ENCODE assay signal across 9 cellular contexts in genomic region chr1:32249831-32250525, GRCh38. TPM values are rescaled to one million over a fixed set of nuclear protein-coding genes. Genes with fewer than 3 reads are reported as not detected.
DNase-seq lines count a peak whose midpoint lies in the region; ATAC-seq lines count a peak whose summit lies in the region.
"Had no signal": no experiment of that assay in that cellular context is flagged by ENCODE, and none has a peak within 500 bp of the region (broad histone marks: within the 10 kb centered on the region; RNA-seq: fewer than 3 reads in every experiment).

No MANE protein-coding gene starts in this region.

- ATAC-seq in GM19463 (IDR thresholded peaks at IDR 0.05; ENCODE audit: unreplicated experiment), result peak; percentile 59

- DNase-seq in A172 (ENCODE audit: low spot score) (peak; percentile 26), HuH-7.5 (ENCODE audit: low spot score) (peak; percentile 70), glomerular endothelial cell (ENCODE audit: extremely low read depth, low read depth, low spot score) (peak; percentile 91), NCI-H82 (lab: John Stamatoyannopoulos, UW) (no peak), globus pallidus (ENCODE audit: low spot score) (no peak)
- DNase-seq in activated CD8-positive, alpha-beta memory T cell treated with anti-CD3 and anti-CD28 coated beads for 1 hour (ENCODE audit: extremely low read depth in 1 of 2, low read depth in 1 of 2), result peak; percentile 57 to 68
- peak; percentile 85 for DNase-seq in stimulated activated CD4-positive, alpha-beta T cell treated with anti-CD3 and anti-CD28 coated beads, Interleukin-15, amount 100 ng/mL, for 24 hours

RNA-seq across cellular contexts. Expression of gene LCK, which starts 1.1 kb away (rescaled TPM):
- total RNA-seq in A172 (2014; rRNA removed; shearing (Covaris generic)), result not detected in 2 replicates
- total RNA-seq in glomerular endothelial cell, result 0.35 and 1.1 TPM in 2 replicates
- total RNA-seq: fibroblast of lung had no signal

RNA-seq across cellular contexts. Expression of gene FAM167B, which starts 3.0 kb away (rescaled TPM):
- 5.8 and 8.5 TPM in 2 replicates for total RNA-seq in A172 (2014; rRNA removed; shearing (Covaris generic))
- 101 and 121 TPM in 2 replicates for total RNA-seq in glomerular endothelial cell

RNA-seq across cellular contexts. Expression of gene EIF3I, which starts 27.8 kb away (rescaled TPM):
- total RNA-seq in A172 (2014; rRNA removed; shearing (Covaris generic)), result 283 and 299 TPM in 2 replicates
- 234 and 362 TPM in 2 replicates for total RNA-seq in glomerular endothelial cell

RNA-seq across cellular contexts. Expression of gene TMEM234, which starts 27.8 kb away (rescaled TPM):
- total RNA-seq in A172 (2014; rRNA removed; shearing (Covaris generic)), result 3.6 and 5.5 TPM in 2 replicates
- total RNA-seq in glomerular endothelial cell, result 15.9 and 16.6 TPM in 2 replicates

RNA-seq across cellular contexts. Expression of gene DCDC2B, which starts 41.1 kb away (rescaled TPM):
- total RNA-seq in A172 (2014; rRNA removed; shearing (Covaris generic)), result not detected in 2 replicates
- total RNA-seq in glomerular endothelial cell, result not detected in 2 replicates
- total RNA-seq: fibroblast of lung had no signal

Comparison
In these comparisons a context has a peak if more than half of its experiments do, and no peak if none do; other contexts are left out.
1. DNase-seq: peak in A172 (single experiment), HuH-7.5 (single experiment), activated CD8-positive, alpha-beta memory T cell treated with anti-CD3 and anti-CD28 coated beads for 1 hour (2 of 2), glomerular endothelial cell (single experiment) and stimulated activated CD4-positive, alpha-beta T cell treated with anti-CD3 and anti-CD28 coated beads, Interleukin-15, amount 100 ng/mL, for 24 hours (single experiment); none in NCI-H82 (single experiment) and globus pallidus (single experiment).
2. RNA of gene FAM167B, which starts 3.0 kb away (total RNA-seq): 101 to 121 TPM in glomerular endothelial cell; 5.8 to 8.5 TPM in A172; every median in the first group is over 10 times any median in the second.